17 cellular contexts compared by ENCODE assay signal in the genomic region with DNA sequence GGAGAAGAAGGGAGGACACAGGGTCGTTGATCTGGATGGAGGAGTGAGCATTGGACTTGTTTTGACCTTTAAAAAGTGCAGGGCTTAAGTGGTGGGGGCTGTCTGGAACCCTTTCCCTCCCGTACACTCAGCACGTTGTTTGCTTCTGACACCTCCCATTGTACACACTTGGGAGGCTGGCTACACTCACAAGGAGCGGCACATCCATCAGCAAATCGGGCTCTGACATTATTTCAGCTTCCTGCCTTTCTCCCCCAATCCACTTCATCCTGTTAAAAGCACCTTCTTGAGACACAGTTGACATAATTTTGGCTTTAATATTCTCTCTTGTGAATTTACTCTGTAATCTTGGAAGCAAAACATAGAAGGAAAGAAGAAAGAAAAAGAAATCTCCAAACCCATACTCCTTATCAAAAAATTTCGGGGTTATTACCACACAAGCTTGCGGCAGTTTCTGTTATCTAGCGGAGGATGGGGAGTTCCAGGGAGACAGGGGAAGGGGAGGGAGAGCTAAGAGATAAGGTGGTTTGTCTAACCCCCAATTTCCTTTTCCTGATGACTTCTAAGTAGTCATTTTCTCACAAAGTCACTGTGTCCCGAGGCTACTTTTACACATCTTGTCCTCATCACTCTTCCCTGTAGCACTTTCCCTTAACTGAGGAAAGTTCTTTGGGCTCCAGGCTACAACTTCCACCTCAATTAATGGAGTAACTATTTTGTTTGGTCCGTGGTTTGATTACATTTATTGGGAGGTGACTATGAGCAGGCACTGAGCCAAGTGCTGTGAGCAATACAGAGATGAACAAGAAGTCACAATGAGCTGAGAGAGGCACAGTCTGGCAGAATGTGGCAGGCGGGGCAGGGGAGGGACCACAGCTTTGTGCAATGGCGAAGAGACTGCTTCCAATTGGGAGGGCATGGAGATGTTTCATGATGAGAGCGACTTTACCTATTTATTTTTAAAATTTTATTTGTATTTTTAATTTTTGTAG.
A peak's percentile ranks its signal among the peaks of the same experiment; 100 is the strongest.
DNase-seq lines count a peak whose midpoint lies in the region; ATAC-seq, FAIRE-seq and TF ChIP-seq lines count a peak whose summit lies in the region.
"Had no signal": no experiment of that assay in that cellular context is flagged by ENCODE, and none has a peak within 500 bp of the region (broad histone marks: within the 10 kb centered on the region; RNA-seq: fewer than 3 reads in every experiment).

No MANE protein-coding gene starts in this region.

- no peaks in the 10 kb centered on the region for H3K79me2 ChIP-seq in mammary epithelial cell (ENCODE audit: insufficient read depth, low read length)

- H3K4me2 ChIP-seq in mammary epithelial cell (ENCODE audit: insufficient read depth, low read depth, low read length), result no peak overlapping the region

- H3K36me3 Mint-ChIP-seq in activated CD4-positive, alpha-beta T cell treated with anti-CD3 and anti-CD28 coated beads for 36 hours (ENCODE audit: low read depth), result no peaks in the 10 kb centered on the region
- H3K36me3 Mint-ChIP-seq in activated naive CD4-positive, alpha-beta T cell treated with anti-CD3 and anti-CD28 coated beads for 36 hours (ENCODE audit: low read depth), result no peaks in the 10 kb centered on the region

- H3K9ac ChIP-seq in mammary epithelial cell (ENCODE audit: insufficient read depth, low read length), result no peak overlapping the region

- no peak overlapping the region for H3K4me3 Mint-ChIP-seq in activated CD4-positive, alpha-beta T cell treated with anti-CD3 and anti-CD28 coated beads for 36 hours
- H3K4me3 Mint-ChIP-seq in activated naive CD4-positive, alpha-beta T cell treated with anti-CD3 and anti-CD28 coated beads for 36 hours, result no peak overlapping the region

- intact Hi-C loops in activated CD4-positive, alpha-beta T cell treated with anti-CD3 and anti-CD28 coated beads for 36 hours (cut with DNase I, micrococcal nuclease), result no loop called here
- intact Hi-C loops in mammary epithelial cell (cut with micrococcal nuclease), result no loop called here
- intact Hi-C loops in activated naive CD4-positive, alpha-beta T cell treated with anti-CD3 and anti-CD28 coated beads for 36 hours (cut with micrococcal nuclease), result no loop called here

- H3K27me3 ChIP-seq in mammary epithelial cell (ENCODE audit: insufficient read depth, low read length) (no peaks in the 10 kb centered on the region), small intestine (ENCODE audit: control insufficient read depth in 2 of 2, insufficient read depth in 2 of 2, low read length in 2 of 2) (no peaks in the 10 kb centered on the region)

- FAIRE-seq in small intestine (lab: Jason Lieb, UNC), result no peak
- FAIRE-seq: A204.1, astrocyte, GM18507 had no signal

- POLR2A ChIA-PET in activated CD4-positive, alpha-beta T cell treated with anti-CD3 and anti-CD28 coated beads for 36 hours (lab: Charles Lee), result no interaction called here

- peaks cover 4% of the 10 kb centered on the region for H3K4me1 Mint-ChIP-seq in activated CD4-positive, alpha-beta T cell treated with anti-CD3 and anti-CD28 coated beads for 36 hours
- no peaks in the 10 kb centered on the region for H3K4me1 Mint-ChIP-seq in activated naive CD4-positive, alpha-beta T cell treated with anti-CD3 and anti-CD28 coated beads for 36 hours (ENCODE audit: low read depth)

- no peak for TF ChIP-seq CTCF in mammary epithelial cell (conservative IDR thresholded peaks at IDR 0.05 in 1 of 2, IDR thresholded peaks at IDR 0.05 in 1 of 2; ENCODE audit: extremely low read depth in 1 of 2, insufficient read depth in 1 of 2, low read depth in 1 of 2, low read length in 2 of 2)

- H3K4me3 ChIP-seq in mammary epithelial cell (replicated peaks in 1 of 3; ENCODE audit: insufficient read depth in 1 of 3, low read depth in 2 of 3, low read length in 3 of 3) (no peak overlapping the region), small intestine (ENCODE audit: low read depth in 1 of 2, low read length in 2 of 2) (no peak overlapping the region)
- H3K4me3 ChIP-seq: coronary artery, prostate gland had no signal

- CTCF ChIA-PET in activated CD4-positive, alpha-beta T cell treated with anti-CD3 and anti-CD28 coated beads for 36 hours (lab: Charles Lee), result no interaction called here
- CTCF ChIA-PET in mammary epithelial cell (lab: Charles Lee; ENCODE audit: low non-redundant PET), result no interaction called here
- CTCF ChIA-PET in activated naive CD4-positive, alpha-beta T cell treated with anti-CD3 and anti-CD28 coated beads for 36 hours (lab: Charles Lee), result no interaction called here

- no peak overlapping the region for H2AFZ ChIP-seq in mammary epithelial cell (ENCODE audit: low read depth, low read length)

- no peaks in the 10 kb centered on the region for H3K9me3 Mint-ChIP-seq in activated CD4-positive, alpha-beta T cell treated with anti-CD3 and anti-CD28 coated beads for 36 hours (ENCODE audit: low read depth)
- no peaks in the 10 kb centered on the region for H3K9me3 Mint-ChIP-seq in activated naive CD4-positive, alpha-beta T cell treated with anti-CD3 and anti-CD28 coated beads for 36 hours

- no peak overlapping the region for H3K27ac ChIP-seq in mammary epithelial cell (ENCODE audit: insufficient read depth, low read depth, low read length)
- H3K27ac ChIP-seq in small intestine (ENCODE audit: low read depth in 1 of 2, low read length in 1 of 2), result no peak overlapping the region
- H3K27ac ChIP-seq: coronary artery, epithelial cell of prostate, prostate gland had no signal

- no peaks in the 10 kb centered on the region for H4K20me1 ChIP-seq in mammary epithelial cell (ENCODE audit: insufficient read depth, low read length)

- no peak for ATAC-seq in activated CD4-positive, alpha-beta T cell treated with anti-CD3 and anti-CD28 coated beads for 36 hours
- ATAC-seq in HG03196 (IDR thresholded peaks at IDR 0.05; ENCODE audit: unreplicated experiment), result no peak

- peak; percentile 24 for DNase-seq in activated CD4-positive, alpha-beta T cell treated with anti-CD3 and anti-CD28 coated beads for 36 hours
- DNase-seq in activated CD4-positive, alpha-beta T cell treated with anti-CD3 and anti-CD28 coated beads, Interleukin-2, amount 50 U/mL, for 1 hour, result no peak
- DNase-seq in NCI-H460 (ENCODE audit: extremely low read depth, low read depth), result peak; percentile 50
- peak; percentile 60 for DNase-seq in mammary epithelial cell
- DNase-seq in small intestine, result peak; percentile 61
- DNase-seq in GF-D8 (lab: John Stamatoyannopoulos, UW), result no peak
- DNase-seq in activated naive CD4-positive, alpha-beta T cell treated with anti-CD3 and anti-CD28 coated beads for 36 hours, result no peak
- DNase-seq: activated gamma-delta T cell; MV-4-11; stimulated activated CD4-positive, alpha-beta T cell treated with anti-CD3 and anti-CD28 coated beads, Interleukin-12 subunit alpha, Interleukin-12 subunit beta, amount 100 ng/mL, for 4 hours had no signal

- 80% methylated on average over 13 of the region's 13 CpGs for WGBS in mammary epithelial cell (ENCODE audit: low coverage, missing lambda C conversion rate)
- WGBS in small intestine, 3 donors, result 17 to 31% (median 25%) methylated on average over 13 of the region's 13 CpGs

- dilution Hi-C loops in mammary epithelial cell (cut with HindIII; ENCODE audit: low sequenced_read_pairs), result no loop called here

- in situ Hi-C loops in mammary epithelial cell (cut with MboI; ENCODE audit: low sequenced_read_pairs in 2 of 2), result no loop called here

- H3K4me1 ChIP-seq in mammary epithelial cell (ENCODE audit: insufficient read depth, low read length), result peaks cover 5% of the 10 kb centered on the region
- no peaks in the 10 kb centered on the region for H3K4me1 ChIP-seq in small intestine (ENCODE audit: control insufficient read depth in 2 of 2, insufficient read depth in 1 of 2, low read depth in 1 of 2, low read length in 1 of 2)
- H3K4me1 ChIP-seq: prostate gland had no signal

- peaks cover 31% of the 10 kb centered on the region for H3K27me3 Mint-ChIP-seq in activated CD4-positive, alpha-beta T cell treated with anti-CD3 and anti-CD28 coated beads for 36 hours
- H3K27me3 Mint-ChIP-seq in activated naive CD4-positive, alpha-beta T cell treated with anti-CD3 and anti-CD28 coated beads for 36 hours (ENCODE audit: low read depth), result peaks cover 32% of the 10 kb centered on the region

- no peak overlapping the region for H3K27ac Mint-ChIP-seq in activated CD4-positive, alpha-beta T cell treated with anti-CD3 and anti-CD28 coated beads for 36 hours
- H3K27ac Mint-ChIP-seq in activated naive CD4-positive, alpha-beta T cell treated with anti-CD3 and anti-CD28 coated beads for 36 hours, result no peak overlapping the region

- no TSS peak for BruUV-seq in mammary epithelial cell (replicated peaks; lab: Mats Ljungman, UMichigan)

- H3K9me3 ChIP-seq in mammary epithelial cell (replicated peaks; ENCODE audit: insufficient read depth, low read length) (no peaks in the 10 kb centered on the region), small intestine (ENCODE audit: control insufficient read depth, low read depth) (no peaks in the 10 kb centered on the region)
- H3K9me3 ChIP-seq: prostate gland had no signal

- no peaks in the 10 kb centered on the region for H3K36me3 ChIP-seq in mammary epithelial cell (ENCODE audit: insufficient read depth, low read length)
- H3K36me3 ChIP-seq in small intestine (ENCODE audit: control insufficient read depth in 2 of 2, insufficient read depth in 2 of 2, low read length in 2 of 2), result no peaks in the 10 kb centered on the region
- H3K36me3 ChIP-seq: prostate gland had no signal

Comparison
In these comparisons a context has a peak if more than half of its experiments do, and no peak if none do; other contexts are left out.
1. DNase-seq: peak in activated CD4-positive, alpha-beta T cell treated with anti-CD3 and anti-CD28 coated beads for 36 hours (single experiment), NCI-H460 (single experiment), mammary epithelial cell (single experiment) and small intestine (single experiment); none in activated CD4-positive, alpha-beta T cell treated with anti-CD3 and anti-CD28 coated beads, Interleukin-2, amount 50 U/mL, for 1 hour (single experiment), GF-D8 (single experiment) and activated naive CD4-positive, alpha-beta T cell treated with anti-CD3 and anti-CD28 coated beads for 36 hours (single experiment).